Comparison of ENCODE assay signal across 8 cellular contexts in genomic region chr21:43361127-43361492, GRCh38.
DNase-seq lines count a peak whose midpoint lies in the region; ATAC-seq and TF ChIP-seq lines count a peak whose summit lies in the region.

No MANE protein-coding gene starts in this region.

- no peak for TF ChIP-seq POLR2A in tibial nerve (IDR thresholded peaks at IDR 0.05)

- peaks cover 0 to 18% (median 5%) of the 10 kb centered on the region in 4 donors for H3K4me1 ChIP-seq in tibial nerve

- WGBS in tibial nerve, 2 donors = 50 to 57% methylated on average over 10 of the region's 10 CpGs

- no peak overlapping the region for H3K4me3 ChIP-seq in tibial nerve

- peak in 1 of 2 donors; percentile 36 for TF ChIP-seq EP300 in tibial nerve (IDR thresholded peaks at IDR 0.05)

- peaks cover 34% of the 10 kb centered on the region for H3K4me1 Mint-ChIP-seq in activated CD4-positive, alpha-beta memory T cell treated with anti-CD3 and anti-CD28 coated beads, Interleukin-2, amount 10 ng/mL, durations not matched to agents 7 days and 5 days
- peaks cover 24% of the 10 kb centered on the region for H3K4me1 Mint-ChIP-seq in activated CD4-positive, alpha-beta memory T cell treated with anti-CD3 and anti-CD28 coated beads for 36 hours (ENCODE audit: low read depth)
- peaks cover 14% of the 10 kb centered on the region for H3K4me1 Mint-ChIP-seq in WTC11
- peaks cover 21 to 24% of the 10 kb centered on the region in 2 donors for H3K4me1 Mint-ChIP-seq in immature natural killer cell

- ATAC-seq in WTC11 = no peak

- no peaks in the 10 kb centered on the region for H3K36me3 Mint-ChIP-seq in activated CD4-positive, alpha-beta memory T cell treated with anti-CD3 and anti-CD28 coated beads, Interleukin-2, amount 10 ng/mL, durations not matched to agents 7 days and 5 days (ENCODE audit: low read depth)
- no peaks in the 10 kb centered on the region for H3K36me3 Mint-ChIP-seq in activated CD4-positive, alpha-beta memory T cell treated with anti-CD3 and anti-CD28 coated beads for 36 hours
- no peaks in the 10 kb centered on the region for H3K36me3 Mint-ChIP-seq in WTC11
- H3K36me3 Mint-ChIP-seq in immature natural killer cell = no peaks in the 10 kb centered on the region

- POLR2A ChIA-PET in activated CD4-positive, alpha-beta memory T cell treated with anti-CD3 and anti-CD28 coated beads, Interleukin-2, amount 10 ng/mL, durations not matched to agents 7 days and 5 days (lab: Charles Lee) = interaction anchor here (1.9 kb wide), 1 partner anchor 8 kb away, joined by 10 read pairs; no protein-coding TSS in a partner anchor
- POLR2A ChIA-PET in activated CD4-positive, alpha-beta memory T cell treated with anti-CD3 and anti-CD28 coated beads for 36 hours (lab: Charles Lee) = no interaction called here
- POLR2A ChIA-PET in WTC11 (lab: Charles Lee) = no interaction called here

- TF ChIP-seq CTCF in WTC11 (IDR thresholded peaks at IDR 0.05) (no peak), tibial nerve (IDR thresholded peaks at IDR 0.05) (no peak)

- peaks cover 14% of the 10 kb centered on the region for H3K27me3 Mint-ChIP-seq in activated CD4-positive, alpha-beta memory T cell treated with anti-CD3 and anti-CD28 coated beads, Interleukin-2, amount 10 ng/mL, durations not matched to agents 7 days and 5 days
- H3K27me3 Mint-ChIP-seq in activated CD4-positive, alpha-beta memory T cell treated with anti-CD3 and anti-CD28 coated beads for 36 hours = peaks cover 4% of the 10 kb centered on the region
- H3K27me3 Mint-ChIP-seq in WTC11 (ENCODE audit: low read depth) (no peaks in the 10 kb centered on the region), immature natural killer cell (ENCODE audit: low read depth in 3 of 3) (peaks cover 8 to 22% (median 20%) of the 10 kb centered on the region in 3 donors)

- intact Hi-C loops in activated CD4-positive, alpha-beta memory T cell treated with anti-CD3 and anti-CD28 coated beads for 36 hours (cut with micrococcal nuclease) = no loop called here

- CTCF ChIA-PET in activated CD4-positive, alpha-beta memory T cell treated with anti-CD3 and anti-CD28 coated beads, Interleukin-2, amount 10 ng/mL, durations not matched to agents 7 days and 5 days (lab: Charles Lee) = no interaction called here
- CTCF ChIA-PET in activated CD4-positive, alpha-beta memory T cell treated with anti-CD3 and anti-CD28 coated beads for 36 hours (lab: Charles Lee) = no interaction called here
- CTCF ChIA-PET in WTC11 (lab: Charles Lee) = interaction anchor here (1.0 kb wide), 1 partner anchor 46 kb away, joined by 4 read pairs; no protein-coding TSS in a partner anchor

- H3K36me3 ChIP-seq in tibial nerve = no peaks in the 10 kb centered on the region

- no peaks in the 10 kb centered on the region for H3K9me3 ChIP-seq in tibial nerve

- peak overlapping the region in 3 of 4 donors; percentile 38 to 81 (median 73) for H3K27ac ChIP-seq in tibial nerve

- peak overlapping the region; percentile 88 for H3K27ac Mint-ChIP-seq in activated CD4-positive, alpha-beta memory T cell treated with anti-CD3 and anti-CD28 coated beads, Interleukin-2, amount 10 ng/mL, durations not matched to agents 7 days and 5 days
- no peak overlapping the region for H3K27ac Mint-ChIP-seq in activated CD4-positive, alpha-beta memory T cell treated with anti-CD3 and anti-CD28 coated beads for 36 hours
- H3K27ac Mint-ChIP-seq in WTC11 (0 out of 2 replicates have a peak overlapping the region, but pooled peaks have one; percentile 32), immature natural killer cell (peak overlapping the region; percentile 17 to 99 (median 98))

- no peaks in the 10 kb centered on the region for H3K9me3 Mint-ChIP-seq in activated CD4-positive, alpha-beta memory T cell treated with anti-CD3 and anti-CD28 coated beads, Interleukin-2, amount 10 ng/mL, durations not matched to agents 7 days and 5 days
- no peaks in the 10 kb centered on the region for H3K9me3 Mint-ChIP-seq in activated CD4-positive, alpha-beta memory T cell treated with anti-CD3 and anti-CD28 coated beads for 36 hours
- H3K9me3 Mint-ChIP-seq in WTC11 (no peaks in the 10 kb centered on the region), immature natural killer cell (no peaks in the 10 kb centered on the region)

- H3K27me3 ChIP-seq in tibial nerve = no peaks in the 10 kb centered on the region

- peak; percentile 28 for DNase-seq in activated CD4-positive, alpha-beta memory T cell treated with anti-CD3 and anti-CD28 coated beads, Interleukin-2, amount 10 ng/mL, durations not matched to agents 7 days and 5 days
- no peak for DNase-seq in activated CD4-positive, alpha-beta memory T cell treated with anti-CD3 and anti-CD28 coated beads for 36 hours
- no peak for DNase-seq in WTC11 (ENCODE audit: low spot score)
- no peak for DNase-seq in immature natural killer cell
- no peak for DNase-seq in tibial nerve (ENCODE audit: low spot score in 2 of 2)
- DNase-seq in cerebellum (ENCODE audit: low spot score) = no peak
- DNase-seq in amygdala (lab: John Stamatoyannopoulos, UW) = no peak
- DNase-seq in HCEC 1CT = no peak

- peak overlapping the region; percentile 66 for H3K4me3 Mint-ChIP-seq in activated CD4-positive, alpha-beta memory T cell treated with anti-CD3 and anti-CD28 coated beads, Interleukin-2, amount 10 ng/mL, durations not matched to agents 7 days and 5 days
- H3K4me3 Mint-ChIP-seq in activated CD4-positive, alpha-beta memory T cell treated with anti-CD3 and anti-CD28 coated beads for 36 hours = no peak overlapping the region
- H3K4me3 Mint-ChIP-seq in WTC11 (no peak overlapping the region), immature natural killer cell (peak overlapping the region; percentile 21 to 91 (median 76))

TF ChIP-seq in WTC11, 78 proteins besides CTCF, POLR2A, EP300 and RAD21 (continues in another document):
- TF ChIP-seq E2F5 (CRISPR knock-in tag; IDR thresholded peaks at IDR 0.05) (no peak), MLX (CRISPR knock-in tag; IDR thresholded peaks at IDR 0.05) (no peak), MXD4 (CRISPR knock-in tag; IDR thresholded peaks at IDR 0.05; ENCODE audit: borderline replicate concordance) (no peak), PREB (CRISPR knock-in tag; IDR thresholded peaks at IDR 0.05; ENCODE audit: borderline replicate concordance) (no peak), ERG (CRISPR knock-in tag; IDR thresholded peaks at IDR 0.05) (no peak), SMAD3 (CRISPR knock-in tag; IDR thresholded peaks at IDR 0.05; ENCODE audit: borderline replicate concordance) (no peak), NFATC4 (CRISPR knock-in tag; IDR thresholded peaks at IDR 0.05) (no peak), ATF3 (CRISPR knock-in tag; conservative IDR thresholded peaks at IDR 0.05) (no peak), NFYB (CRISPR knock-in tag; conservative IDR thresholded peaks at IDR 0.05; ENCODE audit: low read depth) (no peak), CREM (CRISPR knock-in tag; IDR thresholded peaks at IDR 0.05) (no peak), FOXP4 (CRISPR knock-in tag; IDR thresholded peaks at IDR 0.05) (no peak)

Comparison
In these comparisons a context has a peak if more than half of its experiments do, and no peak if none do; other contexts are left out.
1. H3K4me3 Mint-ChIP-seq: peak in activated CD4-positive, alpha-beta memory T cell treated with anti-CD3 and anti-CD28 coated beads, Interleukin-2, amount 10 ng/mL, durations not matched to agents 7 days and 5 days (single experiment) and immature natural killer cell (5 of 5); none in activated CD4-positive, alpha-beta memory T cell treated with anti-CD3 and anti-CD28 coated beads for 36 hours (single experiment) and WTC11 (single experiment).